8 cellular contexts compared by ENCODE assay signal in genomic region chr3:197748597-197749314, GRCh38. TPM values are rescaled to one million over a fixed set of nuclear protein-coding genes. Genes with fewer than 3 reads are reported as not detected.
DNase-seq lines count a peak whose midpoint lies in the region; ATAC-seq and TF ChIP-seq lines count a peak whose summit lies in the region.

No MANE protein-coding gene starts in this region.

- H3K4me3 ChIP-seq in BE2C (ENCODE audit: low read depth, low read length) (peak overlapping the region; percentile 97), muscle layer of duodenum (ENCODE audit: low read depth in 1 of 2, low read length in 2 of 2) (peak overlapping the region; percentile 84 to 90)

- peaks cover 3% of the 10 kb centered on the region; the same call in 1 of the 2 replicates for H3K36me3 ChIP-seq in BE2C
- no peaks in the 10 kb centered on the region for H3K36me3 ChIP-seq in KOPT-K1 (ENCODE audit: insufficient read depth, low read length)
- H3K36me3 ChIP-seq in muscle layer of duodenum (ENCODE audit: control insufficient read depth in 1 of 2, insufficient read depth in 2 of 2, low read length in 2 of 2) = peaks cover 0 to 3% of the 10 kb centered on the region in 2 donors

- DNase-seq in BE2C (no peak), caudate nucleus (lab: John Stamatoyannopoulos, UW) (peak in 1 of 61 donors; percentile 4), SIG-M5 treated with dmso at 0.1 percent for 504 hours (lab: John Stamatoyannopoulos, UW; ENCODE audit: unreplicated experiment) (no peak), GOT3 (lab: John Stamatoyannopoulos, UW) (no peak)
- DNase-seq in activated CD4-positive, alpha-beta T cell treated with anti-CD3 and anti-CD28 coated beads for 48 hours = no peak

- ATAC-seq in GM21737 (IDR thresholded peaks at IDR 0.05; ENCODE audit: unreplicated experiment) = no peak

- H3K4me1 ChIP-seq in BE2C = no peaks in the 10 kb centered on the region
- peaks cover 3 to 14% of the 10 kb centered on the region in 2 donors for H3K4me1 ChIP-seq in muscle layer of duodenum (ENCODE audit: control insufficient read depth in 1 of 2, insufficient read depth in 2 of 2, low read length in 2 of 2)

- no peak for TF ChIP-seq CTCF in BE2C (IDR thresholded peaks at IDR 0.05; ENCODE audit: low read depth, low read length)

- H3K27ac ChIP-seq in KOPT-K1 (ENCODE audit: low read depth, low read length, poor library complexity, severe bottlenecking) (peak overlapping the region; percentile 53), caudate nucleus (ENCODE audit: low read depth, low read length) (peak overlapping the region; percentile 83), muscle layer of duodenum (ENCODE audit: low read length) (peak overlapping the region; percentile 87)

- H3K27me3 ChIP-seq in BE2C (no peaks in the 10 kb centered on the region), muscle layer of duodenum (ENCODE audit: low read depth, low read length) (no peaks in the 10 kb centered on the region)

- H3K9me3 ChIP-seq in BE2C (no peaks in the 10 kb centered on the region), KOPT-K1 (ENCODE audit: insufficient read depth, low read length, poor library complexity, severe bottlenecking) (no peaks in the 10 kb centered on the region), muscle layer of duodenum (ENCODE audit: control insufficient read depth in 1 of 2, low read length in 2 of 2) (no peaks in the 10 kb centered on the region)

RNA-seq across cellular contexts. Expression of gene FYTTD1, which starts 0.9 kb away (rescaled TPM):
- 53.4 TPM for polyA plus RNA-seq in BE2C (2012; ENCODE audit: insufficient read depth, insufficient read length, low read depth)

RNA-seq across cellular contexts. Expression of gene RUBCN, which starts 12.1 kb away (rescaled TPM):
- 17.1 TPM for polyA plus RNA-seq in BE2C (2012; ENCODE audit: insufficient read depth, insufficient read length, low read depth)

RNA-seq across cellular contexts. Expression of gene LRCH3, which starts 42.3 kb away (rescaled TPM):
- 9.4 TPM for polyA plus RNA-seq in BE2C (2012; ENCODE audit: insufficient read depth, insufficient read length, low read depth)
